9 cellular contexts compared by ENCODE assay signal in the genomic region with DNA sequence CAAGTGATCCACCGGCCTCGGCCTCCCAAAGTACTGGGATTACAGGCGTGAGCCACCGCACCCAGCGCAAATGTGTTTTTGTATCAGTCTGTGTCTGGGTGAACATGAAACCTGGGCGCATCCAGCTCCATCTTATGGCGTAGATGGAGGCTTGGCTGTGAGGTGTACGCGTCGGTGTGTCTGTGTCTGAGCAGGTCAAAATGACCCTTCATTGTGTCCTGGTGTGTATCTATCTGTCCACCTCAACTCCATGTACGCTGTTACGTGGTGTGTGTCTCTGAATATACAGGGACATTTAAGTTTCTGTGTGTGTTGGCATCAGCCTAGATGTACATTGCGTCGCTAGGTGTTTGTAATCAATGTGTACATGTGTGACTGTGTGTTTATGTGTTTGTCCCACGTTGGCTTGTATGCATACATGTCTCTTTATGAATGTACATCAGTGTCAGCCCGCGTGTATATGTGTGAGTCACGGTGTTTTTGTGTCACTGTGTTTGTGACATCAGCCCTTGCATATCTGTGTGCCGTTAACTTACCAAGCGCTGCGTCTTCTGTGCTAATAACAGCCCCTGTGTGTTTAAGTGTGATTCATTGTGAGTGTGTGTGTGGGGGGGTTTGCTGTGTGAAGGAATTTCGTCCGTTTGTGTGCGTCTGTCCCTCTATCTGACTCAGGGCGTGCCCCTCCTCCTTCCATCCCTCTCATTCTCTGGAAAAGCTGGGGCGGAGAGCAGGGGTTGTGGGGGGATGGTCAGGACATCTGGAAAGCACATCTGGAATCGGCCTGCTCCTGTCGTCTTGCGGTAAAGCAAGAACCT. TPM values are rescaled to one million over a fixed set of nuclear protein-coding genes. Genes with fewer than 3 reads are reported as not detected.
DNase-seq lines count a peak whose midpoint lies in the region; ATAC-seq, FAIRE-seq and TF ChIP-seq lines count a peak whose summit lies in the region.
"Had no signal": no experiment of that assay in that cellular context is flagged by ENCODE, and none has a peak within 500 bp of the region (broad histone marks: within the 10 kb centered on the region; RNA-seq: fewer than 3 reads in every experiment).

No MANE protein-coding gene starts in this region.

- H3K4ac ChIP-seq in H1 (replicated peaks; ENCODE audit: insufficient read length, low read depth, low read length): peak overlapping the region; percentile 15

- H3K27ac ChIP-seq in H1 (ENCODE audit: low read depth, low read length): peak overlapping the region; percentile 54; the same call in 1 of the 2 replicates

- H3K18ac ChIP-seq in H1 (ENCODE audit: extremely low read depth, low read length): peak overlapping the region; percentile 84

- peaks cover 74% of the 10 kb centered on the region for H3K4me1 Mint-ChIP-seq in HFFc6 (ENCODE audit: low read depth)

- no peak for TF ChIP-seq RAD21 in H1 (IDR thresholded peaks at IDR 0.05 in 1 of 2, conservative IDR thresholded peaks at IDR 0.05 in 1 of 2; ENCODE audit: low read depth in 2 of 2, low read length in 2 of 2)

- H4K8ac ChIP-seq in H1 (ENCODE audit: extremely low read depth, insufficient read depth, low read length): peak overlapping the region; percentile 89; the same call in 1 of the 2 replicates

- peaks cover 10% of the 10 kb centered on the region for H3K27me3 Mint-ChIP-seq in HFFc6 (ENCODE audit: insufficient read depth)

- TF ChIP-seq CTCF in HFFc6 (IDR thresholded peaks at IDR 0.05) (no peak), H1 (IDR thresholded peaks at IDR 0.05; ENCODE audit: control extremely low read depth in 1 of 3, insufficient read depth in 1 of 3, low read depth in 1 of 3, low read length in 3 of 3) (no peak)

- no peak overlapping the region for H3K23ac ChIP-seq in H1 (ENCODE audit: insufficient read length)

- H3K27me3 ChIP-seq in H1 (replicated peaks in 1 of 4; ENCODE audit: control insufficient read depth in 3 of 4, extremely low read depth in 1 of 4, insufficient read depth in 3 of 4, low read length in 3 of 4): no peaks in the 10 kb centered on the region

- CTCF ChIA-PET in H1 (lab: Charles Lee; ENCODE audit: partially characterized antibody): interaction anchor here (0.7 to 1.5 kb wide), 5 partner anchors 22 to 37 kb away, joined by 3 to 6 read pairs (median 3); no protein-coding TSS in a partner anchor

- peak overlapping the region; percentile 71 to 93 for H3K4me2 ChIP-seq in H1 (ENCODE audit: insufficient read depth in 1 of 2, low read depth in 2 of 2, low read length in 2 of 2)

- peak overlapping the region; percentile 6 for H2BK120ac ChIP-seq in H1 (replicated peaks; ENCODE audit: low read depth, low read length)

- peak overlapping the region; percentile 81 for H4K91ac ChIP-seq in H1 (replicated peaks; ENCODE audit: insufficient read length, low read length)

- no peak for TF ChIP-seq POLR2A in H1 (IDR thresholded peaks at IDR 0.05; ENCODE audit: control extremely low read depth in 1 of 2, low read depth in 2 of 2, low read length in 2 of 2)

- H3K36me3 ChIP-seq in H1 (ENCODE audit: control insufficient read depth in 2 of 4, insufficient read depth in 4 of 4, low read length in 3 of 4): peaks cover 0 to 20% (median 3%) of the 10 kb centered on the region in 4 experiments; a peak in 4 of 8 replicates

- H3K14ac ChIP-seq in H1 (ENCODE audit: insufficient read length): no peak overlapping the region

- H4K20me1 ChIP-seq in H1 (replicated peaks in 1 of 2; ENCODE audit: control insufficient read depth in 1 of 2, insufficient read depth in 2 of 2, low read length in 2 of 2): peaks cover 0 to 9% of the 10 kb centered on the region in 2 experiments

- peak overlapping the region; percentile 86 for H3K4me3 Mint-ChIP-seq in HFFc6

- H4K5ac ChIP-seq in H1 (ENCODE audit: insufficient read length, low read depth, low read length): peak overlapping the region; percentile 2

- DNase-seq in HFFc6 (peak; percentile 100), H1 (ENCODE audit: low read depth in 1 of 2, low spot score in 2 of 2) (peak in 1 of 2 experiments; percentile 47), mucosa of gallbladder (ENCODE audit: low spot score) (peak; percentile 48), germinal center (ENCODE audit: low spot score) (no peak)
- DNase-seq in activated CD4-positive, alpha-beta T cell treated with anti-CD3 and anti-CD28 coated beads for 4 hours: peak; percentile 49 to 56
- peak; percentile 60 for DNase-seq in stimulated activated naive CD4-positive, alpha-beta T cell treated with Interleukin-2 at 50 U/mL for 16 hours (lab: John Stamatoyannopoulos, UW)

- H2BK15ac ChIP-seq in H1 (ENCODE audit: low read length): peak overlapping the region; percentile 21; the same call in 1 of the 2 replicates

- H3K79me1 ChIP-seq in H1 (ENCODE audit: low read depth, low read length): peaks cover 10% of the 10 kb centered on the region

- FAIRE-seq in H1 (lab: Jason Lieb, UNC): no peak

- no peak overlapping the region for H2AFZ ChIP-seq in H1 (ENCODE audit: low read length)

- no peak for TF ChIP-seq EP300 in H1 (IDR thresholded peaks at IDR 0.05; ENCODE audit: borderline replicate concordance in 1 of 2, low read depth in 2 of 2, low read length in 2 of 2)

- no peak for ATAC-seq in GM18502 (IDR thresholded peaks at IDR 0.05; ENCODE audit: poor library complexity, unreplicated experiment)
- no peak for ATAC-seq in HG02938 (IDR thresholded peaks at IDR 0.05; ENCODE audit: unreplicated experiment)

- peak overlapping the region; percentile 86 for H3K27ac Mint-ChIP-seq in HFFc6

- 64% methylated on average over 29 of the region's 29 CpGs; no CpG with 5 or more reads in 1 of the 2 experiments for WGBS in H1 (ENCODE audit: extremely low coverage in 1 of 2, insufficient coverage in 1 of 2, insufficient read length in 1 of 2, insufficient replicate concordance in 2 of 2, low coverage in 1 of 2, low lambda C conversion rate in 2 of 2, missing lambda C conversion rate in 1 of 2), 2 experiments

- H3K4me3 ChIP-seq in H1 (ENCODE audit: extremely low read depth in 1 of 4, insufficient read depth in 2 of 4, low read depth in 3 of 4, low read length in 4 of 4): peak overlapping the region; percentile 24 to 56 (median 38); a peak in 7 of 8 replicates

- peak overlapping the region; percentile 98 for H2BK12ac ChIP-seq in H1 (ENCODE audit: low read depth, low read length)

- H3K9me3 ChIP-seq in H1 (ENCODE audit: insufficient read depth in 2 of 2, low read depth in 1 of 2, low read length in 1 of 2): no peaks in the 10 kb centered on the region

- peaks cover 15% of the 10 kb centered on the region for H3K23me2 ChIP-seq in H1 (ENCODE audit: low read depth, low read length)

- H2BK5ac ChIP-seq in H1 (ENCODE audit: low read depth, low read length): peak overlapping the region; percentile 21

- H3K9me3 Mint-ChIP-seq in HFFc6: 0 out of 2 replicates have a peak, but pooled peaks cover 3% of the 10 kb centered on the region

- H2BK20ac ChIP-seq in H1 (ENCODE audit: low read length): peak overlapping the region; percentile 53; the same call in 1 of the 2 replicates

- peaks cover 0 to 12% of the 10 kb centered on the region in 2 experiments; a peak in 2 of 4 replicates for H3K79me2 ChIP-seq in H1 (ENCODE audit: control insufficient read depth in 1 of 2, insufficient read depth in 2 of 2, low read length in 2 of 2)

- peaks cover 8 to 26% (median 19%) of the 10 kb centered on the region in 4 experiments for H3K4me1 ChIP-seq in H1 (replicated peaks in 1 of 4; ENCODE audit: control insufficient read depth in 3 of 4, insufficient read depth in 4 of 4, low read length in 3 of 4)

- peaks cover 70% of the 10 kb centered on the region for H3K36me3 Mint-ChIP-seq in HFFc6 (ENCODE audit: low read depth)

- H3K56ac ChIP-seq in H1 (replicated peaks; ENCODE audit: insufficient read length, low read depth, low read length): no peak overlapping the region

- H3K9ac ChIP-seq in H1 (replicated peaks in 1 of 4; ENCODE audit: extremely low read depth in 1 of 4, low read depth in 3 of 4, low read length in 3 of 4): peak overlapping the region in 2 of 4 experiments; percentile 20 to 58; a peak in 4 of 7 replicates

- POLR2A ChIA-PET in H1 (lab: Charles Lee; ENCODE audit: partially characterized antibody): interaction anchor here (1.0 to 4.7 kb wide), 15 partner anchors 11 to 534 kb away, joined by 3 to 66 read pairs (median 4); partner anchors contain the start of gene HNRNPUL1

- peak overlapping the region; percentile 97 for H2AK5ac ChIP-seq in H1 (ENCODE audit: low read depth, low read length)

RNA-seq across cellular contexts. Expression of gene AXL, which starts 6.4 kb away (rescaled TPM):
- total RNA-seq in HFFc6 (2021; fragmentation: NEBNext Ultra II Directional; extraction: Animal tissue kit (Norgen Biotek cat#: 25700)): 100 to 1,000 TPM; 419 to 474 (median 458) TPM
- total RNA-seq in H1 (2021; fragmentation: NEBNext Ultra II Directional; extraction: Animal tissue kit (Norgen Biotek cat#: 25700)): 51.0 and 53.3 TPM in 2 replicates
- 35.3 and 62.4 TPM in 2 replicates for polyA plus RNA-seq in H1 (2011; rRNA removed)
- polyA plus RNA-seq in H1 (2011; cell fraction: cytosol; rRNA removed): 32.1 TPM
- 35.7 TPM for polyA plus RNA-seq in H1 (2011; cell fraction: nucleus; rRNA removed)
- 25.0 to 41.1 TPM (median 36.3 TPM) in 4 replicates for polyA plus RNA-seq in H1 (2012, experiment 1 of 2)
- 20.2 TPM for polyA plus RNA-seq in H1 (2012, experiment 2 of 2)
- 28.7 TPM for polyA plus RNA-seq in H1 (2013, experiment 1 of 2)
- polyA plus RNA-seq in H1 (2013, experiment 2 of 2): 31.9 TPM
- polyA minus RNA-seq in H1 (2011; rRNA and poly(A)+ RNA removed): 88.6 and 100 TPM in 2 replicates
- 72.1 TPM for polyA minus RNA-seq in H1 (2011; cell fraction: cytosol; rRNA and poly(A)+ RNA removed)
- 34.7 TPM for polyA minus RNA-seq in H1 (2011; cell fraction: nucleus; rRNA and poly(A)+ RNA removed)
- 57.3 TPM for total RNA-seq in mucosa of gallbladder

RNA-seq across cellular contexts. Expression of gene CYP2S1, which starts 32.4 kb away (rescaled TPM):
- total RNA-seq in HFFc6 (2021; fragmentation: NEBNext Ultra II Directional; extraction: Animal tissue kit (Norgen Biotek cat#: 25700)): 1 to 10 TPM in 3 of 6 experiments, under 1 TPM in 3; 0.65 to 1.6 (median 1.1) TPM
- total RNA-seq in H1 (2021; fragmentation: NEBNext Ultra II Directional; extraction: Animal tissue kit (Norgen Biotek cat#: 25700)): 245 and 267 TPM in 2 replicates
- polyA plus RNA-seq in H1 (2011; rRNA removed): 97.9 and 210 TPM in 2 replicates
- polyA plus RNA-seq in H1 (2011; cell fraction: cytosol; rRNA removed): 52.4 TPM
- 157 TPM for polyA plus RNA-seq in H1 (2011; cell fraction: nucleus; rRNA removed)
- polyA plus RNA-seq in H1 (2012, experiment 1 of 2): 214 to 243 TPM (median 222 TPM) in 4 replicates
- 261 TPM for polyA plus RNA-seq in H1 (2012, experiment 2 of 2)
- 325 TPM for polyA plus RNA-seq in H1 (2013, experiment 1 of 2)
- 381 TPM for polyA plus RNA-seq in H1 (2013, experiment 2 of 2)
- polyA minus RNA-seq in H1 (2011; rRNA and poly(A)+ RNA removed): 53.2 and 95.0 TPM in 2 replicates
- 96.9 TPM for polyA minus RNA-seq in H1 (2011; cell fraction: cytosol; rRNA and poly(A)+ RNA removed)
- 50.5 TPM for polyA minus RNA-seq in H1 (2011; cell fraction: nucleus; rRNA and poly(A)+ RNA removed)
- 90.1 TPM for total RNA-seq in mucosa of gallbladder
- total RNA-seq: SK-MEL-5 had no signal

RNA-seq across cellular contexts. Expression of gene HNRNPUL1, which starts 38.7 kb away (rescaled TPM):
- total RNA-seq in HFFc6 (2021; fragmentation: NEBNext Ultra II Directional; extraction: Animal tissue kit (Norgen Biotek cat#: 25700)): 100 to 1,000 TPM; 176 to 245 (median 234) TPM
- 264 and 268 TPM in 2 replicates for total RNA-seq in H1 (2021; fragmentation: NEBNext Ultra II Directional; extraction: Animal tissue kit (Norgen Biotek cat#: 25700))
- polyA plus RNA-seq in H1 (2011; rRNA removed): 99.5 and 157 TPM in 2 replicates
- 56.3 TPM for polyA plus RNA-seq in H1 (2011; cell fraction: cytosol; rRNA removed)
- polyA plus RNA-seq in H1 (2011; cell fraction: nucleus; rRNA removed): 88.3 TPM
- 160 to 208 TPM (median 194 TPM) in 4 replicates for polyA plus RNA-seq in H1 (2012, experiment 1 of 2)
- 135 TPM for polyA plus RNA-seq in H1 (2012, experiment 2 of 2)
- polyA plus RNA-seq in H1 (2013, experiment 1 of 2): 206 TPM
- 213 TPM for polyA plus RNA-seq in H1 (2013, experiment 2 of 2)
- polyA minus RNA-seq in H1 (2011; rRNA and poly(A)+ RNA removed): 91.8 and 93.7 TPM in 2 replicates
- polyA minus RNA-seq in H1 (2011; cell fraction: cytosol; rRNA and poly(A)+ RNA removed): 73.7 TPM
- 84.1 TPM for polyA minus RNA-seq in H1 (2011; cell fraction: nucleus; rRNA and poly(A)+ RNA removed)
- total RNA-seq in mucosa of gallbladder: 161 TPM

Comparison
In these comparisons a context has a peak if more than half of its experiments do, and no peak if none do; other contexts are left out.
1. RNA of gene CYP2S1, which starts 32.4 kb away (total RNA-seq): 245 to 267 TPM in H1 and 90.1 TPM in mucosa of gallbladder (single experiment); 0.65 to 1.6 TPM in HFFc6; every median in the first group is over 10 times any median in the second.